ENCODE assay signal across 9 cellular contexts in genomic region chr3:50550079-50550736, GRCh38. TPM values are rescaled to one million over a fixed set of nuclear protein-coding genes. Genes with fewer than 3 reads are reported as not detected.
A peak's percentile ranks its signal among the peaks of the same experiment; 100 is the strongest.
DNase-seq lines count a peak whose midpoint lies in the region; ATAC-seq and TF ChIP-seq lines count a peak whose summit lies in the region.
"Had no signal": no experiment of that assay in that cellular context is flagged by ENCODE, and none has a peak within 500 bp of the region (broad histone marks: within the 10 kb centered on the region; RNA-seq: fewer than 3 reads in every experiment).

No MANE protein-coding gene starts in this region.

- 45 to 60% methylated on average over 13 of the region's 13 CpGs for WGBS in sigmoid colon, 2 donors

- DNase-seq in AG20443 (ENCODE audit: low spot score) (peak; percentile 78), RWPE1 (ENCODE audit: low spot score) (peak; percentile 30), cardiac muscle cell (ENCODE audit: low read depth in 1 of 2, low spot score in 1 of 2) (peak; percentile 50 to 73), sigmoid colon (no peak), SIG-M5 treated with dmso at 0.1 percent for 504 hours (lab: John Stamatoyannopoulos, UW; ENCODE audit: unreplicated experiment) (no peak)
- DNase-seq in activated naive CD4-positive, alpha-beta T cell treated with Interleukin-2 at 50 U/mL for 16 hours: peak; percentile 69

- H3K4me3 ChIP-seq in cardiac muscle cell (no peak overlapping the region), sigmoid colon (no peak overlapping the region)

- intact Hi-C loops in sigmoid colon (cut with DNase I): no loop called here

- POLR2A ChIA-PET in RWPE1 (lab: Yijun Ruan, JAX; ENCODE audit: low non-redundant PET): no interaction called here

- H3K4me1 ChIP-seq in cardiac muscle cell (ENCODE audit: low read depth) (no peaks in the 10 kb centered on the region), sigmoid colon (no peaks in the 10 kb centered on the region)

- ATAC-seq in GM19395 (IDR thresholded peaks at IDR 0.05; ENCODE audit: unreplicated experiment): peak; percentile 57
- ATAC-seq in GM18498 (IDR thresholded peaks at IDR 0.05; ENCODE audit: unreplicated experiment): no peak

- H3K36me3 ChIP-seq in cardiac muscle cell (no peaks in the 10 kb centered on the region), sigmoid colon (no peaks in the 10 kb centered on the region)

- TF ChIP-seq EP300 in sigmoid colon (IDR thresholded peaks at IDR 0.05): no peak

- H3K9me3 ChIP-seq in cardiac muscle cell (ENCODE audit: low read depth) (no peaks in the 10 kb centered on the region), sigmoid colon (no peaks in the 10 kb centered on the region)

- H3K27ac ChIP-seq in RWPE1: no peak overlapping the region
- no peak overlapping the region for H3K27ac ChIP-seq in cardiac muscle cell
- no peak overlapping the region for H3K27ac ChIP-seq in sigmoid colon

- TF ChIP-seq POLR2A in sigmoid colon (IDR thresholded peaks at IDR 0.05): no peak

- CTCF ChIA-PET in RWPE1 (lab: Yijun Ruan, JAX): interaction anchor here (0.6 kb wide), 1 partner anchor 199 kb away, joined by 3 read pairs; the partner anchor contains the start of genes CYB561D2 and NPRL2

- TF ChIP-seq CTCF in RWPE1 (conservative IDR thresholded peaks at IDR 0.05; ENCODE audit: low read depth) (peak; percentile 59), cardiac muscle cell (IDR thresholded peaks at IDR 0.05; ENCODE audit: low read depth, low read length) (peak; percentile 74), sigmoid colon (IDR thresholded peaks at IDR 0.05) (peak in 3 of 4 experiments; percentile 35 to 81 (median 44))

- no peaks in the 10 kb centered on the region for H3K27me3 ChIP-seq in cardiac muscle cell
- H3K27me3 ChIP-seq in sigmoid colon: peaks cover 0 to 8% (median 0%) of the 10 kb centered on the region in 3 donors

RNA-seq across cellular contexts. Expression of gene C3orf18, which starts 17.3 kb away (rescaled TPM):
- 34.1 and 39.4 TPM in 2 replicates for total RNA-seq in cardiac muscle cell
- 33.6 and 37.0 TPM in 2 replicates for polyA plus RNA-seq in cardiac muscle cell
- total RNA-seq in sigmoid colon: 10 to 100 TPM; 13.3 to 28.0 (median 16.0) TPM
- polyA plus RNA-seq in sigmoid colon: 1 to 10 TPM; 1.8 to 4.0 (median 2.3) TPM

RNA-seq across cellular contexts. Expression of gene HEMK1, which starts 19.1 kb away (rescaled TPM):
- total RNA-seq in cardiac muscle cell (13.8 and 23.3 TPM in 2 replicates), sigmoid colon (10 to 100 TPM in 1 of 4 donors, 1 to 10 TPM in 3; 5.0 to 13.3 (median 7.2) TPM)
- polyA plus RNA-seq in cardiac muscle cell (33.9 and 37.4 TPM in 2 replicates), sigmoid colon (10 to 100 TPM in 2 of 3 donors, 1 to 10 TPM in 1; 9.6 to 17.7 (median 12.3) TPM)

RNA-seq across cellular contexts. Expression of gene CACNA2D2, which starts 46.8 kb away (rescaled TPM):
- total RNA-seq in cardiac muscle cell (6.8 and 8.7 TPM in 2 replicates), sigmoid colon (1 to 10 TPM in 3 of 4 donors, under 1 TPM in 1; 0.49 to 1.7 (median 1.3) TPM)
- polyA plus RNA-seq in cardiac muscle cell (5.4 TPM in 2 replicates), sigmoid colon (1 to 10 TPM in 1 of 3 donors, under 1 TPM in 1, not detected in 1; 0.60 to 1.2 TPM)
- total RNA-seq: pulmonary artery endothelial cell had no signal

Comparison
In these comparisons a context has a peak if more than half of its experiments do, and no peak if none do; other contexts are left out.
1. DNase-seq: peak in AG20443 (single experiment), RWPE1 (single experiment), activated naive CD4-positive, alpha-beta T cell treated with Interleukin-2 at 50 U/mL for 16 hours (single experiment) and cardiac muscle cell (2 of 2); none in sigmoid colon (single experiment) and SIG-M5 treated with dmso at 0.1 percent for 504 hours (single experiment).
2. Peak in every context shown above with its lines, with median percentiles within 50 percentile points of each other: CTCF ChIP-seq.